Comparison of ENCODE assay signal across 14 cellular contexts in the genomic region with DNA sequence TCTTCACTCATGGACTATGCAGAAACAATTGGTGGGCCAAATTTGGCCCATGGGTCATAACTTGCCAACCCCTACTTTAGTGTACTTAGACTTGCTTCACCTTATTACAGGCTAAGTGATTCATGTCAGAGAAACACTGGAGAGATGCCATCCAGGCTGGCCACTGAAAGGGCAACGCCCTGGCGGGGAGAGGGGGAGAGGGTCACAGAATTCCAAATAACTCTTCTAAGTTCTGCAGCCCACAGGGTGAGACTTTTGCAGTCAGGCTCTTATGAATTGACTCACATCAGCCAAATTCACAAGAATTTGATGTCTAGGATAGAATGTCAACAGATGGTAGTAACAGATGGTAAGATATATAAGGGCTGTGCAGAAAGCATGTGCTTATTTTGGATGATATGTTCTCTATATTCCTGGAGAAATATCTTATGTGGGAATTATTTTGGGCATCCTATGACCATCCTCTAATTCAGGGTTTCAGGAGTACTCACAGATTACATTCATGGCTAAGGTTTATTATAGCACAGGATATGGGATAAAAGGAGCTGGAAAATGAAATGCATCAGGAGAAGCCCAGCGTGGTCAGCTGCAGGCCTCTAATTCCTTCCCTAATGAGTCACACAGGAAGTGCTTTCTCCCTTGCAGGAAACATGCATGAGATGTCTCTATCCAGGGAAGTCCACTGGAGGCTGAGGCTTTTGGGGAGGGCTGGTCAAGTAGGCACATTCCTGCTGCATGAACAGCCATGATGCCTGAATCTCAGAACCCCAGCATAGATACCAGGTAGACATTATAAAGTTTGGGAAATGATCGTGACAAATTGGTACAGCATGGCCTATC. TPM values are rescaled to one million over a fixed set of nuclear protein-coding genes. Genes with fewer than 3 reads are reported as not detected.
DNase-seq lines count a peak whose midpoint lies in the region; ATAC-seq, FAIRE-seq and TF ChIP-seq lines count a peak whose summit lies in the region.
"Had no signal": no experiment of that assay in that cellular context is flagged by ENCODE, and none has a peak within 500 bp of the region (broad histone marks: within the 10 kb centered on the region; RNA-seq: fewer than 3 reads in every experiment).

No MANE protein-coding gene starts in this region.

- H3K79me2 ChIP-seq in PC-3 (ENCODE audit: low read length): no peaks in the 10 kb centered on the region

- in situ Hi-C loops in transverse colon (cut with MboI; ENCODE audit: low pct_ligation_motif_present in 1 of 4, low pct_unique_long_range_greater_than_20kb in 1 of 4, low sequenced_read_pairs in 3 of 4): loop anchor here in 3 of 4 donors (10.0 to 25.0 kb wide), 3 partner anchors 85 to 95 kb away; no protein-coding TSS in a partner anchor

- H3K4me1 ChIP-seq in PC-3 (ENCODE audit: insufficient read depth, low read length): peaks cover 29% of the 10 kb centered on the region
- H3K4me1 ChIP-seq in kidney (ENCODE audit: control insufficient read depth in 1 of 2, insufficient read depth in 1 of 2, low read depth in 1 of 2, low read length in 2 of 2): no peaks in the 10 kb centered on the region
- no peaks in the 10 kb centered on the region for H3K4me1 ChIP-seq in transverse colon
- H3K4me1 ChIP-seq: left lung had no signal

- TF ChIP-seq POLR2A in transverse colon (IDR thresholded peaks at IDR 0.05): no peak

- H3K36me3 ChIP-seq in PC-3 (ENCODE audit: low read depth, low read length): no peaks in the 10 kb centered on the region
- no peaks in the 10 kb centered on the region for H3K36me3 ChIP-seq in kidney (ENCODE audit: control insufficient read depth in 1 of 2, insufficient read depth in 2 of 2, low read length in 2 of 2)
- H3K36me3 ChIP-seq in transverse colon: no peaks in the 10 kb centered on the region
- H3K36me3 ChIP-seq: left lung, WERI-Rb-1 had no signal

- no peaks in the 10 kb centered on the region for H3K9me3 ChIP-seq in PC-3 (ENCODE audit: low read length)
- no peaks in the 10 kb centered on the region for H3K9me3 ChIP-seq in kidney (ENCODE audit: control insufficient read depth in 1 of 2, low read length in 2 of 2)
- no peaks in the 10 kb centered on the region for H3K9me3 ChIP-seq in transverse colon

- BruUV-seq in PC-3 (replicated peaks; lab: Mats Ljungman, UMichigan): no TSS peak

- H3K27ac ChIP-seq in PC-3 (ENCODE audit: low read length) (peak overlapping the region; percentile 47), kidney (ENCODE audit: low read depth in 2 of 2, low read length in 2 of 2) (no peak overlapping the region), transverse colon (no peak overlapping the region)
- H3K27ac ChIP-seq: left lung, WERI-Rb-1 had no signal

- intact Hi-C loops in PC-3 (cut with micrococcal nuclease) (no loop called here), kidney (cut with DNase I) (loop anchor here (10.0 kb wide), 2 partner anchors 85 to 295 kb away; no protein-coding TSS in a partner anchor), transverse colon (cut with DNase I; ENCODE audit: low total_unique reads) (no loop called here)

- no peaks in the 10 kb centered on the region for H3K27me3 ChIP-seq in PC-3 (ENCODE audit: low read length)
- H3K27me3 ChIP-seq in transverse colon: no peaks in the 10 kb centered on the region
- H3K27me3 ChIP-seq: left lung had no signal

- H4K20me1 ChIP-seq in PC-3 (ENCODE audit: low read length): no peaks in the 10 kb centered on the region

- CTCF ChIA-PET in PC-3 (lab: Charles Lee): no interaction called here

- H3K9me2 ChIP-seq in PC-3 (replicated peaks; ENCODE audit: low read length): no peaks in the 10 kb centered on the region

- no peaks in the 10 kb centered on the region for H3F3A ChIP-seq in PC-3 (ENCODE audit: low read length, unreplicated experiment)

- TF ChIP-seq CTCF in PC-3 (conservative IDR thresholded peaks at IDR 0.05; ENCODE audit: low read depth, low read length) (no peak), epithelial cell of esophagus (IDR thresholded peaks at IDR 0.05; ENCODE audit: insufficient read depth, low read depth, low read length, missing control alignments) (no peak), kidney (IDR thresholded peaks at IDR 0.05; ENCODE audit: borderline replicate concordance, extremely low read depth, insufficient read depth) (no peak), transverse colon (IDR thresholded peaks at IDR 0.05) (no peak)

- ATAC-seq in PC-3: peak; percentile 84
- ATAC-seq: left lung, sciatic nerve had no signal

- WGBS in transverse colon (ENCODE audit: low coverage in 1 of 2), 2 donors: 60 to 78% methylated on average over 1 to 4 of the region's 4 CpGs

- H3K4me2 ChIP-seq in PC-3 (ENCODE audit: low read length): no peak overlapping the region

- POLR2A ChIA-PET in PC-3 (lab: Charles Lee; ENCODE audit: unreplicated experiment): no interaction called here

- no peak overlapping the region for H2AFZ ChIP-seq in PC-3 (ENCODE audit: low read length)

- H3K4me3 ChIP-seq in PC-3 (ENCODE audit: low read length) (no peak overlapping the region), epithelial cell of esophagus (ENCODE audit: low read length) (no peak overlapping the region), kidney (ENCODE audit: low read length in 2 of 2) (no peak overlapping the region), transverse colon (no peak overlapping the region)
- H3K4me3 ChIP-seq: left lung had no signal

- DNase-seq in EH (ENCODE audit: low read depth) (peak; percentile 95), PC-3 (peak; percentile 81), epithelial cell of esophagus (ENCODE audit: low read depth) (peak; percentile 53), non-pigmented ciliary epithelial cell (ENCODE audit: low read depth) (peak; percentile 53), kidney (no peak), transverse colon (no peak), hypothalamus (lab: John Stamatoyannopoulos, UW) (no peak), NCI-H1417 treated with DMSO at 0.1 percent for 48 hours (lab: John Stamatoyannopoulos, UW) (no peak)
- DNase-seq: effector memory CD4-positive, alpha-beta T cell; left lung; MV-4-11; WERI-Rb-1 had no signal

- no peak for FAIRE-seq in kidney (lab: Jason Lieb, UNC)

- no peak for TF ChIP-seq EP300 in transverse colon (IDR thresholded peaks at IDR 0.05; ENCODE audit: low read depth)

- no peak overlapping the region for H3K9ac ChIP-seq in PC-3 (ENCODE audit: low read length)
- H3K9ac ChIP-seq in kidney (ENCODE audit: low read length in 2 of 2): no peak overlapping the region

RNA-seq across cellular contexts. Expression of a gene that starts 58.7 kb away (rescaled TPM):
- total RNA-seq in PC-3 (2014; rRNA removed) (64.3 and 69.8 TPM in 2 replicates), kidney (109 TPM), transverse colon (100 to 1,000 TPM in 2 of 4 donors, 10 to 100 TPM in 2; 53.2 to 157 (median 104) TPM)
- 20.2 TPM for polyA plus RNA-seq in kidney (ENCODE audit: insufficient read depth, low read depth, low replicate concordance)
- total RNA-seq: activated T-helper 2 cell treated with anti-CD3 and anti-CD28 coated beads, Interferon-gamma antibody, Interleukin-2, Interleukin-4, amounts not matched to agents 10 μg/mL and 5 μg/mL and 100 μg/mL, durations not matched to agents 14 hours and 24 hours and 36 hours had no signal

Comparison
In these comparisons a context has a peak if more than half of its experiments do, and no peak if none do; other contexts are left out.
1. DNase-seq: peak in EH (single experiment), PC-3 (single experiment), epithelial cell of esophagus (single experiment) and non-pigmented ciliary epithelial cell (single experiment); none in kidney (single experiment), transverse colon (single experiment), hypothalamus (0 of 51) and NCI-H1417 treated with DMSO at 0.1 percent for 48 hours (single experiment).